Comparison of ENCODE assay signal across 1 cellular context in the genomic region with DNA sequence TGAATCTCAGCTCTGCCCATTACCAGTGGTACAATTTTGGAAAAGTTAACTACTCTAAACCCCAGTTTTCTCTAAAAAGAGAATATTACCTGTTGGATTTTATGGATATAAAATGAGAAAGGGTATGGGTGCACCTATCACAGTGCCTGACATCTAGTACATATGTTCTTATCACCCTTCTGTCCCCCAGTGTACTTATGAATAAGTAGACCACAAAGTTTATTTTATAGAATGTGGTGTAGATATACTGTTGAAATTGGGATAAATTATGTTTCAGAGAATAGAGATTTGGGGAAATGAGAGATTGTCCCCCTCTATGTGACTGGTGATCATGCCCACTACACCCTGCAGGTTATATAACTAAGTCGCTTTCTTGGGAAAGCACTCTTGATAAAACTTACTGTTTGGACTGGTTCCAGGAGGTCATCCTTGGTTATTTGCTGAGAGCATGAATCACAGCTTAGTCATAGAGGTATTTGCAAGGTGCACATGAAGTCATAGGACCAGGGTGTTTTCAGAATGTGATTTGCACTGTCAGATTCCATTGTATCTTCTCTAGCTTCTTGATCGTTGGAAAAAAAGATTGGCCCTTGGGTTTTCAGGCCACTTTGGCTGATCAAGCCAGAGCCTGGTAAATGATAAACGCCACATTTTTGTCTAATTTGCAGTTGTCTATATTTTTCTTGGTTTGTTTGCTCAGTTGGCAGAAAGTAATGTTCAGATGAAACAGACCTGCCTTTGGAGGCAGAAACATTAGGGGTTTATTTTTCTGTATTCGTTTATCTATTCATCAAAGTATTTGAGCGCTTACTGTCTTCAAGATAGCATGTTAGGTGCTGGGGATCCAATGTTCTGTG.
A peak's percentile ranks its signal among the peaks of the same experiment; 100 is the strongest.
TF ChIP-seq lines count a peak whose summit lies in the region.

No MANE protein-coding gene starts in this region.

TF ChIP-seq in HepG2, 621 proteins besides CTCF, POLR2A, EP300 and RAD21 (continued from another document and continues in another):
- TF ChIP-seq, protein P1, sequence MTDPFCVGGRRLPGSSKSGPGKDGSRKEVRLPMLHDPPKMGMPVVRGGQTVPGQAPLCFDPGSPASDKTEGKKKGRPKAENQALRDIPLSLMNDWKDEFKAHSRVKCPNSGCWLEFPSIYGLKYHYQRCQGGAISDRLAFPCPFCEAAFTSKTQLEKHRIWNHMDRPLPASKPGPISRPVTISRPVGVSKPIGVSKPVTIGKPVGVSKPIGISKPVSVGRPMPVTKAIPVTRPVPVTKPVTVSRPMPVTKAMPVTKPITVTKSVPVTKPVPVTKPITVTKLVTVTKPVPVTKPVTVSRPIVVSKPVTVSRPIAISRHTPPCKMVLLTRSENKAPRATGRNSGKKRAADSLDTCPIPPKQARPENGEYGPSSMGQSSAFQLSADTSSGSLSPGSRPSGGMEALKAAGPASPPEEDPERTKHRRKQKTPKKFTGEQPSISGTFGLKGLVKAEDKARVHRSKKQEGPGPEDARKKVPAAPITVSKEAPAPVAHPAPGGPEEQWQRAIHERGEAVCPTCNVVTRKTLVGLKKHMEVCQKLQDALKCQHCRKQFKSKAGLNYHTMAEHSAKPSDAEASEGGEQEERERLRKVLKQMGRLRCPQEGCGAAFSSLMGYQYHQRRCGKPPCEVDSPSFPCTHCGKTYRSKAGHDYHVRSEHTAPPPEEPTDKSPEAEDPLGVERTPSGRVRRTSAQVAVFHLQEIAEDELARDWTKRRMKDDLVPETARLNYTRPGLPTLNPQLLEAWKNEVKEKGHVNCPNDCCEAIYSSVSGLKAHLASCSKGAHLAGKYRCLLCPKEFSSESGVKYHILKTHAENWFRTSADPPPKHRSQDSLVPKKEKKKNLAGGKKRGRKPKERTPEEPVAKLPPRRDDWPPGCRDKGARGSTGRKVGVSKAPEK (CRISPR knock-in tag; IDR thresholded peaks at IDR 0.05; ENCODE audit: borderline replicate concordance) = no peak
- TF ChIP-seq, protein P2, sequence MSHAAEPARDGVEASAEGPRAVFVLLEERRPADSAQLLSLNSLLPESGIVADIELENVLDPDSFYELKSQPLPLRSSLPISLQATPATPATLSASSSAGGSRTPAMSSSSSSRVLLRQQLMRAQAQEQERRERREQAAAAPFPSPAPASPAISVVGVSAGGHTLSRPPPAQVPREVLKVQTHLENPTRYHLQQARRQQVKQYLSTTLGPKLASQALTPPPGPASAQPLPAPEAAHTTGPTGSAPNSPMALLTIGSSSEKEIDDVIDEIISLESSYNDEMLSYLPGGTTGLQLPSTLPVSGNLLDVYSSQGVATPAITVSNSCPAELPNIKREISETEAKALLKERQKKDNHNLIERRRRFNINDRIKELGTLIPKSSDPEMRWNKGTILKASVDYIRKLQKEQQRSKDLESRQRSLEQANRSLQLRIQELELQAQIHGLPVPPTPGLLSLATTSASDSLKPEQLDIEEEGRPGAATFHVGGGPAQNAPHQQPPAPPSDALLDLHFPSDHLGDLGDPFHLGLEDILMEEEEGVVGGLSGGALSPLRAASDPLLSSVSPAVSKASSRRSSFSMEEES (CRISPR knock-in tag; IDR thresholded peaks at IDR 0.05) = peak; percentile 73
- TF ChIP-seq DR1 (CRISPR knock-in tag; IDR thresholded peaks at IDR 0.05) (no peak), MTF1 (CRISPR knock-in tag; IDR thresholded peaks at IDR 0.05) (no peak), ZNF691 (CRISPR knock-in tag; IDR thresholded peaks at IDR 0.05; ENCODE audit: borderline replicate concordance, low read depth) (no peak), ZNF609 (CRISPR knock-in tag; IDR thresholded peaks at IDR 0.05; ENCODE audit: borderline replicate concordance) (no peak), ZNF317 (CRISPR knock-in tag; IDR thresholded peaks at IDR 0.05) (no peak), KDM5B (CRISPR knock-in tag; IDR thresholded peaks at IDR 0.05; ENCODE audit: borderline replicate concordance) (no peak), SOX13 (IDR thresholded peaks at IDR 0.05) (no peak), SOX13 (CRISPR knock-in tag; conservative IDR thresholded peaks at IDR 0.05 in 1 of 2, IDR thresholded peaks at IDR 0.05 in 1 of 2) (peak in 1 of 2 experiments; percentile 64; a peak in 1 of 4 replicates), RXRB (CRISPR knock-in tag; IDR thresholded peaks at IDR 0.05; ENCODE audit: borderline replicate concordance) (peak; percentile 22; the same call in 1 of the 2 replicates), NFE2L1 (CRISPR knock-in tag; IDR thresholded peaks at IDR 0.05; ENCODE audit: borderline replicate concordance) (no peak), GLI4 (CRISPR knock-in tag; IDR thresholded peaks at IDR 0.05; ENCODE audit: borderline replicate concordance) (no peak), ZNF766 (CRISPR knock-in tag; IDR thresholded peaks at IDR 0.05; ENCODE audit: borderline replicate concordance) (no peak), JUNB (CRISPR knock-in tag; IDR thresholded peaks at IDR 0.05; ENCODE audit: borderline replicate concordance) (peak; percentile 94), ZNF678 (CRISPR knock-in tag; IDR thresholded peaks at IDR 0.05) (no peak), TMF1 (CRISPR knock-in tag; IDR thresholded peaks at IDR 0.05; ENCODE audit: low read depth) (no peak), NFE2 (CRISPR knock-in tag; IDR thresholded peaks at IDR 0.05) (no peak), KLF15 (CRISPR knock-in tag; IDR thresholded peaks at IDR 0.05; ENCODE audit: borderline replicate concordance) (no peak), RFX5 (IDR thresholded peaks at IDR 0.05; ENCODE audit: low read depth, low read length) (no peak), HOMEZ (CRISPR knock-in tag; IDR thresholded peaks at IDR 0.05; ENCODE audit: low read depth) (peak; percentile 23; the same call in 1 of the 2 replicates), ZNF569 (CRISPR knock-in tag; IDR thresholded peaks at IDR 0.05; ENCODE audit: borderline replicate concordance) (no peak), ZSCAN9 (CRISPR knock-in tag; IDR thresholded peaks at IDR 0.05; ENCODE audit: borderline replicate concordance) (no peak), NR2F6 (IDR thresholded peaks at IDR 0.05) (peak; percentile 55; the same call in 1 of the 2 replicates), NR2F6 (CRISPR knock-in tag; IDR thresholded peaks at IDR 0.05) (peak; percentile 49; the same call in 1 of the 2 replicates), ZNF282 (IDR thresholded peaks at IDR 0.05; ENCODE audit: partially characterized antibody) (no peak), TERF1 (CRISPR knock-in tag; IDR thresholded peaks at IDR 0.05) (no peak), KLF6 (CRISPR knock-in tag; IDR thresholded peaks at IDR 0.05) (no peak), MED1 (CRISPR knock-in tag; IDR thresholded peaks at IDR 0.05) (peak; percentile 50), HNRNPH1 (optimal IDR thresholded peaks at IDR 0.05; ENCODE audit: low read depth, low read length) (no peak), IRX3 (CRISPR knock-in tag; IDR thresholded peaks at IDR 0.05; ENCODE audit: borderline replicate concordance, low read depth) (no peak), ZNF350 (CRISPR knock-in tag; IDR thresholded peaks at IDR 0.05; ENCODE audit: borderline replicate concordance, low read depth) (no peak), MBD4 (IDR thresholded peaks at IDR 0.05; ENCODE audit: borderline replicate concordance, low read length) (0 out of 2 replicates have a peak, but pooled peaks have one; percentile 26), ZNF207 (IDR thresholded peaks at IDR 0.05; ENCODE audit: borderline replicate concordance) (no peak), THAP8 (CRISPR knock-in tag; IDR thresholded peaks at IDR 0.05; ENCODE audit: borderline replicate concordance) (no peak)
- TF ChIP-seq, protein P3, sequence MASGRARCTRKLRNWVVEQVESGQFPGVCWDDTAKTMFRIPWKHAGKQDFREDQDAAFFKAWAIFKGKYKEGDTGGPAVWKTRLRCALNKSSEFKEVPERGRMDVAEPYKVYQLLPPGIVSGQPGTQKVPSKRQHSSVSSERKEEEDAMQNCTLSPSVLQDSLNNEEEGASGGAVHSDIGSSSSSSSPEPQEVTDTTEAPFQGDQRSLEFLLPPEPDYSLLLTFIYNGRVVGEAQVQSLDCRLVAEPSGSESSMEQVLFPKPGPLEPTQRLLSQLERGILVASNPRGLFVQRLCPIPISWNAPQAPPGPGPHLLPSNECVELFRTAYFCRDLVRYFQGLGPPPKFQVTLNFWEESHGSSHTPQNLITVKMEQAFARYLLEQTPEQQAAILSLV (CRISPR knock-in tag; IDR thresholded peaks at IDR 0.05; ENCODE audit: borderline replicate concordance) = no peak
- TF ChIP-seq, protein P4, sequence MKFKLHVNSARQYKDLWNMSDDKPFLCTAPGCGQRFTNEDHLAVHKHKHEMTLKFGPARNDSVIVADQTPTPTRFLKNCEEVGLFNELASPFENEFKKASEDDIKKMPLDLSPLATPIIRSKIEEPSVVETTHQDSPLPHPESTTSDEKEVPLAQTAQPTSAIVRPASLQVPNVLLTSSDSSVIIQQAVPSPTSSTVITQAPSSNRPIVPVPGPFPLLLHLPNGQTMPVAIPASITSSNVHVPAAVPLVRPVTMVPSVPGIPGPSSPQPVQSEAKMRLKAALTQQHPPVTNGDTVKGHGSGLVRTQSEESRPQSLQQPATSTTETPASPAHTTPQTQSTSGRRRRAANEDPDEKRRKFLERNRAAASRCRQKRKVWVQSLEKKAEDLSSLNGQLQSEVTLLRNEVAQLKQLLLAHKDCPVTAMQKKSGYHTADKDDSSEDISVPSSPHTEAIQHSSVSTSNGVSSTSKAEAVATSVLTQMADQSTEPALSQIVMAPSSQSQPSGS (CRISPR knock-in tag; IDR thresholded peaks at IDR 0.05) = no peak
- TF ChIP-seq, protein P5, sequence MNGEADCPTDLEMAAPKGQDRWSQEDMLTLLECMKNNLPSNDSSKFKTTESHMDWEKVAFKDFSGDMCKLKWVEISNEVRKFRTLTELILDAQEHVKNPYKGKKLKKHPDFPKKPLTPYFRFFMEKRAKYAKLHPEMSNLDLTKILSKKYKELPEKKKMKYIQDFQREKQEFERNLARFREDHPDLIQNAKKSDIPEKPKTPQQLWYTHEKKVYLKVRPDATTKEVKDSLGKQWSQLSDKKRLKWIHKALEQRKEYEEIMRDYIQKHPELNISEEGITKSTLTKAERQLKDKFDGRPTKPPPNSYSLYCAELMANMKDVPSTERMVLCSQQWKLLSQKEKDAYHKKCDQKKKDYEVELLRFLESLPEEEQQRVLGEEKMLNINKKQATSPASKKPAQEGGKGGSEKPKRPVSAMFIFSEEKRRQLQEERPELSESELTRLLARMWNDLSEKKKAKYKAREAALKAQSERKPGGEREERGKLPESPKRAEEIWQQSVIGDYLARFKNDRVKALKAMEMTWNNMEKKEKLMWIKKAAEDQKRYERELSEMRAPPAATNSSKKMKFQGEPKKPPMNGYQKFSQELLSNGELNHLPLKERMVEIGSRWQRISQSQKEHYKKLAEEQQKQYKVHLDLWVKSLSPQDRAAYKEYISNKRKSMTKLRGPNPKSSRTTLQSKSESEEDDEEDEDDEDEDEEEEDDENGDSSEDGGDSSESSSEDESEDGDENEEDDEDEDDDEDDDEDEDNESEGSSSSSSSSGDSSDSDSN (CRISPR knock-in tag; IDR thresholded peaks at IDR 0.05) = no peak
